ENCODE assay signal across 17 cellular contexts in the genomic region with DNA sequence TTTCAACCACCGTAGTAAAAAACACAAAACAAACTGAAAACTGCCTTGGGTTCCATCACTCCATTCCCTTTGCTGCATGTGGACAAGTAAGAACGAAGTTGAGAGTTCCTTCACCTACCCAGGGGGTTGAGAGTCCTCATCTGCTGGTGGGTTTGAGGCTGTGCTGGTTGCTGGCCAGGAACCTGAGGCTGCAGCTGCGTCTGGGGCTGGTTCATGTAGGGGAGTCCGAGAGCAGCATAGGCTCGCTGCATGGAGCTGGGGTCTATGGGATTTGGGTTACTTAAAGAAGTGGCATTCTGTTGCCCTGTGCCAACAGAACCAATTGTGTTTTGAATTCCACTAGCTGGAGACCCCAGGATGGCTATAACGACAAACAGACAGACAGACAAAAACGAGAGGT.
A peak's percentile ranks its signal among the peaks of the same experiment; 100 is the strongest.
DNase-seq lines count a peak whose midpoint lies in the region; ATAC-seq and TF ChIP-seq lines count a peak whose summit lies in the region.
"Had no signal": no experiment of that assay in that cellular context is flagged by ENCODE, and none has a peak within 500 bp of the region (broad histone marks: within the 10 kb centered on the region; RNA-seq: fewer than 3 reads in every experiment).

No MANE protein-coding gene starts in this region.

- H3K27ac ChIP-seq in right atrium auricular region (no peak overlapping the region), right cardiac atrium (ENCODE audit: low read length) (no peak overlapping the region), temporal lobe (ENCODE audit: low read depth, low read length) (peak overlapping the region; percentile 3)

- H3K27me3 ChIP-seq in right atrium auricular region = no peaks in the 10 kb centered on the region
- no peaks in the 10 kb centered on the region for H3K27me3 ChIP-seq in right cardiac atrium (ENCODE audit: control insufficient read depth, insufficient read depth)
- H3K27me3 ChIP-seq: BE2C had no signal

- H3K4me1 ChIP-seq in right atrium auricular region = no peaks in the 10 kb centered on the region
- H3K4me1 ChIP-seq in right cardiac atrium (ENCODE audit: control insufficient read depth, insufficient read depth, low read length) = no peaks in the 10 kb centered on the region
- H3K4me1 ChIP-seq: Caco-2 had no signal

- WGBS in right cardiac atrium = 85% methylated on average over 7 of the region's 7 CpGs

- no peak for TF ChIP-seq CTCF in right atrium auricular region (IDR thresholded peaks at IDR 0.05)
- no peak for TF ChIP-seq CTCF in mesothelial cell of epicardium (IDR thresholded peaks at IDR 0.05; ENCODE audit: unreplicated experiment)

- H3K9me3 Mint-ChIP-seq in mesothelial cell of epicardium = no peaks in the 10 kb centered on the region
- H3K9me3 Mint-ChIP-seq: CD4-positive, CD25-positive, alpha-beta regulatory T cell; HFFc6 had no signal

- intact Hi-C loops in right cardiac atrium (cut with DNase I) = no loop called here

- peaks cover 5% of the 10 kb centered on the region for H3K36me3 Mint-ChIP-seq in T-helper 17 cell (ENCODE audit: low read depth)
- peaks cover 21% of the 10 kb centered on the region for H3K36me3 Mint-ChIP-seq in mesothelial cell of epicardium

- H3K27ac Mint-ChIP-seq in T-helper 17 cell = peak overlapping the region; percentile 29
- H3K27ac Mint-ChIP-seq in mesothelial cell of epicardium = peak overlapping the region; percentile 1
- H3K27ac Mint-ChIP-seq: HFFc6 had no signal

- H3K4me3 ChIP-seq in right atrium auricular region (no peak overlapping the region), right cardiac atrium (ENCODE audit: low read length) (no peak overlapping the region)

- H3K9me3 ChIP-seq in right atrium auricular region (no peaks in the 10 kb centered on the region), right cardiac atrium (ENCODE audit: control insufficient read depth, low read length) (no peaks in the 10 kb centered on the region), T-helper 17 cell (ENCODE audit: control insufficient read depth, low read length, poor library complexity, severe bottlenecking) (no peaks in the 10 kb centered on the region)
- H3K9me3 ChIP-seq: BE2C, Caco-2 had no signal

- DNase-seq in right atrium auricular region (ENCODE audit: low spot score) = peak; percentile 53
- no peak for DNase-seq in right cardiac atrium
- no peak for DNase-seq in T-helper 17 cell
- no peak for DNase-seq in mesothelial cell of epicardium (ENCODE audit: low spot score in 2 of 2, unreplicated experiment in 2 of 2)
- no peak for DNase-seq in SIG-M5 (lab: John Stamatoyannopoulos, UW)
- no peak for DNase-seq in germinal center (ENCODE audit: low spot score)
- DNase-seq: BE2C; C1 segment of cervical spinal cord; Caco-2; CD4-positive, CD25-positive, alpha-beta regulatory T cell; GOT3; H7; HFFc6; IMR-90 had no signal

- H3K27me3 Mint-ChIP-seq in T-helper 17 cell = no peaks in the 10 kb centered on the region
- H3K27me3 Mint-ChIP-seq in mesothelial cell of epicardium (ENCODE audit: low read depth) = no peaks in the 10 kb centered on the region
- H3K27me3 Mint-ChIP-seq: CD4-positive, CD25-positive, alpha-beta regulatory T cell had no signal

- no peak overlapping the region for H3K4me3 Mint-ChIP-seq in T-helper 17 cell
- no peak overlapping the region for H3K4me3 Mint-ChIP-seq in mesothelial cell of epicardium
- H3K4me3 Mint-ChIP-seq: CD4-positive, CD25-positive, alpha-beta regulatory T cell; HFFc6 had no signal

- no peak for ATAC-seq in right cardiac atrium
- no peak for ATAC-seq in T-helper 17 cell
- ATAC-seq in GM21526 (IDR thresholded peaks at IDR 0.05; ENCODE audit: low FRiP score, unreplicated experiment) = no peak
- ATAC-seq: HCT116 had no signal

- peaks cover 60% of the 10 kb centered on the region for H3K36me3 ChIP-seq in right atrium auricular region

- H3K4me1 Mint-ChIP-seq in T-helper 17 cell = peaks cover 12% of the 10 kb centered on the region
- no peaks in the 10 kb centered on the region for H3K4me1 Mint-ChIP-seq in mesothelial cell of epicardium
